In the genomic region with DNA sequence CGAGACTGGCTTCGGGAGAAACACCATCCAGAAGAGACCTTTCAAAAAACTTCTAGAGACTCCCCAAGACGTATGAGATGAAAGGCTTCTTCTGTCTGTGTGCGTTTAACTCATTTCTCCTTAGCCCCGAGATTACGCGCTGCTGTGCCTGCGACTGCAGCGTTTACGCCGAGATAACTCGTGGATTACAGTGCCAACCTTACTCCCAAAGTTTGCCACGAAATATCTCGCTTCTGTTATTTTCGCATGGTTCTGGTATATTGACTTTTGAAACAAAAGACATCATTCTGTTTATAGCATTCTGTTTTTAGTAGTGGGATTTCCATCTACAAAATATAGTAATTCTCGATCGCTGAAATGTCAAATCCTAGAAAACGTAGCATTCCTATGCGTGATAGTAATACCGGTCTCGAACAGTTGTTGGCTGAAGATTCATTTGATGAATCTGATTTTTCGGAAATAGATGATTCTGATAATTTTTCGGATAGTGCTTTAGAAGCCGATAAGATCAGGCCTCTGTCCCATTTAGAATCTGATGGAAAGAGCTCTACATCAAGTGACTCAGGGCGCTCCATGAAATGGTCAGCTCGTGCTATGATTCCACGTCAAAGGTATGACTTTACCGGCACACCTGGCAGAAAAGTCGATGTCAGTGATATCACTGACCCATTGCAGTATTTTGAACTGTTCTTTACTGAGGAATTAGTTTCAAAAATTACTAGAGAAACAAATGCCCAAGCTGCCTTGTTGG, we compare ENCODE assay signal across 2 cellular contexts.
TF ChIP-seq lines count a peak whose summit lies in the region.

No MANE protein-coding gene starts in this region.

TF ChIP-seq in K562, 482 proteins besides CTCF, POLR2A, EP300 and RAD21 (continued from another document):
- TF ChIP-seq ERF (CRISPR knock-in tag; IDR thresholded peaks at IDR 0.05) (0 out of 2 replicates have a peak, but pooled peaks have one; percentile 43), FOXK2 (conservative IDR thresholded peaks at IDR 0.05 in 1 of 2, IDR thresholded peaks at IDR 0.05 in 1 of 2; ENCODE audit: low read depth in 2 of 2) (0 out of 4 replicates have a peak, but pooled peaks of 1 of the 2 experiments have one; percentile 2)
- TF ChIP-seq, protein P1, sequence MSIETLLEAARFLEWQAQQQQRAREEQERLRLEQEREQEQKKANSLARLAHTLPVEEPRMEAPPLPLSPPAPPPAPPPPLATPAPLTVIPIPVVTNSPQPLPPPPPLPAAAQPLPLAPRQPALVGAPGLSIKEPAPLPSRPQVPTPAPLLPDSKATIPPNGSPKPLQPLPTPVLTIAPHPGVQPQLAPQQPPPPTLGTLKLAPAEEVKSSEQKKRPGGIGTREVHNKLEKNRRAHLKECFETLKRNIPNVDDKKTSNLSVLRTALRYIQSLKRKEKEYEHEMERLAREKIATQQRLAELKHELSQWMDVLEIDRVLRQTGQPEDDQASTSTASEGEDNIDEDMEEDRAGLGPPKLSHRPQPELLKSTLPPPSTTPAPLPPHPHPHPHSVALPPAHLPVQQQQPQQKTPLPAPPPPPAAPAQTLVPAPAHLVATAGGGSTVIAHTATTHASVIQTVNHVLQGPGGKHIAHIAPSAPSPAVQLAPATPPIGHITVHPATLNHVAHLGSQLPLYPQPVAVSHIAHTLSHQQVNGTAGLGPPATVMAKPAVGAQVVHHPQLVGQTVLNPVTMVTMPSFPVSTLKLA (conservative IDR thresholded peaks at IDR 0.05), result peak; percentile 38 to 47; a peak in 1 of 4 replicates
- TF ChIP-seq, protein P2, sequence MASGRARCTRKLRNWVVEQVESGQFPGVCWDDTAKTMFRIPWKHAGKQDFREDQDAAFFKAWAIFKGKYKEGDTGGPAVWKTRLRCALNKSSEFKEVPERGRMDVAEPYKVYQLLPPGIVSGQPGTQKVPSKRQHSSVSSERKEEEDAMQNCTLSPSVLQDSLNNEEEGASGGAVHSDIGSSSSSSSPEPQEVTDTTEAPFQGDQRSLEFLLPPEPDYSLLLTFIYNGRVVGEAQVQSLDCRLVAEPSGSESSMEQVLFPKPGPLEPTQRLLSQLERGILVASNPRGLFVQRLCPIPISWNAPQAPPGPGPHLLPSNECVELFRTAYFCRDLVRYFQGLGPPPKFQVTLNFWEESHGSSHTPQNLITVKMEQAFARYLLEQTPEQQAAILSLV (tag; IDR thresholded peaks at IDR 0.05), result no peak
- TF ChIP-seq, protein P3, sequence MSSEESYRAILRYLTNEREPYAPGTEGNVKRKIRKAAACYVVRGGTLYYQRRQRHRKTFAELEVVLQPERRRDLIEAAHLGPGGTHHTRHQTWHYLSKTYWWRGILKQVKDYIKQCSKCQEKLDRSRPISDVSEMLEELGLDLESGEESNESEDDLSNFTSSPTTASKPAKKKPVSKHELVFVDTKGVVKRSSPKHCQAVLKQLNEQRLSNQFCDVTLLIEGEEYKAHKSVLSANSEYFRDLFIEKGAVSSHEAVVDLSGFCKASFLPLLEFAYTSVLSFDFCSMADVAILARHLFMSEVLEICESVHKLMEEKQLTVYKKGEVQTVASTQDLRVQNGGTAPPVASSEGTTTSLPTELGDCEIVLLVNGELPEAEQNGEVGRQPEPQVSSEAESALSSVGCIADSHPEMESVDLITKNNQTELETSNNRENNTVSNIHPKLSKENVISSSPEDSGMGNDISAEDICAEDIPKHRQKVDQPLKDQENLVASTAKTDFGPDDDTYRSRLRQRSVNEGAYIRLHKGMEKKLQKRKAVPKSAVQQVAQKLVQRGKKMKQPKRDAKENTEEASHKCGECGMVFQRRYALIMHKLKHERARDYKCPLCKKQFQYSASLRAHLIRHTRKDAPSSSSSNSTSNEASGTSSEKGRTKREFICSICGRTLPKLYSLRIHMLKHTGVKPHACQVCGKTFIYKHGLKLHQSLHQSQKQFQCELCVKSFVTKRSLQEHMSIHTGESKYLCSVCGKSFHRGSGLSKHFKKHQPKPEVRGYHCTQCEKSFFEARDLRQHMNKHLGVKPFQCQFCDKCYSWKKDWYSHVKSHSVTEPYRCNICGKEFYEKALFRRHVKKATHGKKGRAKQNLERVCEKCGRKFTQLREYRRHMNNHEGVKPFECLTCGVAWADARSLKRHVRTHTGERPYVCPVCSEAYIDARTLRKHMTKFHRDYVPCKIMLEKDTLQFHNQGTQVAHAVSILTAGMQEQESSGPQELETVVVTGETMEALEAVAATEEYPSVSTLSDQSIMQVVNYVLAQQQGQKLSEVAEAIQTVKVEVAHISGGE (CRISPR knock-in tag; IDR thresholded peaks at IDR 0.05), result no peak

TF ChIP-seq in HepG2, 621 proteins besides CTCF, POLR2A, EP300 and RAD21 (continued from another document):
- TF ChIP-seq ZNF138 (CRISPR knock-in tag; IDR thresholded peaks at IDR 0.05; ENCODE audit: low read depth), result no peak
- TF ChIP-seq ERF (CRISPR knock-in tag; IDR thresholded peaks at IDR 0.05), result no peak
- TF ChIP-seq, protein P4, sequence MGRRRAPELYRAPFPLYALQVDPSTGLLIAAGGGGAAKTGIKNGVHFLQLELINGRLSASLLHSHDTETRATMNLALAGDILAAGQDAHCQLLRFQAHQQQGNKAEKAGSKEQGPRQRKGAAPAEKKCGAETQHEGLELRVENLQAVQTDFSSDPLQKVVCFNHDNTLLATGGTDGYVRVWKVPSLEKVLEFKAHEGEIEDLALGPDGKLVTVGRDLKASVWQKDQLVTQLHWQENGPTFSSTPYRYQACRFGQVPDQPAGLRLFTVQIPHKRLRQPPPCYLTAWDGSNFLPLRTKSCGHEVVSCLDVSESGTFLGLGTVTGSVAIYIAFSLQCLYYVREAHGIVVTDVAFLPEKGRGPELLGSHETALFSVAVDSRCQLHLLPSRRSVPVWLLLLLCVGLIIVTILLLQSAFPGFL (CRISPR knock-in tag; IDR thresholded peaks at IDR 0.05), result no peak
- TF ChIP-seq KMT2A (CRISPR knock-in tag; IDR thresholded peaks at IDR 0.05), result 0 out of 2 replicates have a peak, but pooled peaks have one; percentile 9
- TF ChIP-seq TEAD3 (CRISPR knock-in tag; optimal IDR thresholded peaks at IDR 0.05; ENCODE audit: borderline replicate concordance), result no peak
- TF ChIP-seq NKX3-1 (CRISPR knock-in tag; IDR thresholded peaks at IDR 0.05), result 0 out of 2 replicates have a peak, but pooled peaks have one; percentile 22
- TF ChIP-seq TBL1XR1 (IDR thresholded peaks at IDR 0.05; ENCODE audit: borderline replicate concordance, low read length, partially characterized antibody), result no peak
- TF ChIP-seq, protein P5, sequence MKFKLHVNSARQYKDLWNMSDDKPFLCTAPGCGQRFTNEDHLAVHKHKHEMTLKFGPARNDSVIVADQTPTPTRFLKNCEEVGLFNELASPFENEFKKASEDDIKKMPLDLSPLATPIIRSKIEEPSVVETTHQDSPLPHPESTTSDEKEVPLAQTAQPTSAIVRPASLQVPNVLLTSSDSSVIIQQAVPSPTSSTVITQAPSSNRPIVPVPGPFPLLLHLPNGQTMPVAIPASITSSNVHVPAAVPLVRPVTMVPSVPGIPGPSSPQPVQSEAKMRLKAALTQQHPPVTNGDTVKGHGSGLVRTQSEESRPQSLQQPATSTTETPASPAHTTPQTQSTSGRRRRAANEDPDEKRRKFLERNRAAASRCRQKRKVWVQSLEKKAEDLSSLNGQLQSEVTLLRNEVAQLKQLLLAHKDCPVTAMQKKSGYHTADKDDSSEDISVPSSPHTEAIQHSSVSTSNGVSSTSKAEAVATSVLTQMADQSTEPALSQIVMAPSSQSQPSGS (CRISPR knock-in tag; IDR thresholded peaks at IDR 0.05), result no peak
- TF ChIP-seq, protein P6, sequence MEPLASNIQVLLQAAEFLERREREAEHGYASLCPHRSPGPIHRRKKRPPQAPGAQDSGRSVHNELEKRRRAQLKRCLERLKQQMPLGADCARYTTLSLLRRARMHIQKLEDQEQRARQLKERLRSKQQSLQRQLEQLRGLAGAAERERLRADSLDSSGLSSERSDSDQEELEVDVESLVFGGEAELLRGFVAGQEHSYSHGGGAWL (CRISPR knock-in tag; IDR thresholded peaks at IDR 0.05), result no peak
- 0 out of 2 replicates have a peak, but pooled peaks have one; percentile 3 for TF ChIP-seq KMT2B (CRISPR knock-in tag; IDR thresholded peaks at IDR 0.05)
- TF ChIP-seq, protein P7, sequence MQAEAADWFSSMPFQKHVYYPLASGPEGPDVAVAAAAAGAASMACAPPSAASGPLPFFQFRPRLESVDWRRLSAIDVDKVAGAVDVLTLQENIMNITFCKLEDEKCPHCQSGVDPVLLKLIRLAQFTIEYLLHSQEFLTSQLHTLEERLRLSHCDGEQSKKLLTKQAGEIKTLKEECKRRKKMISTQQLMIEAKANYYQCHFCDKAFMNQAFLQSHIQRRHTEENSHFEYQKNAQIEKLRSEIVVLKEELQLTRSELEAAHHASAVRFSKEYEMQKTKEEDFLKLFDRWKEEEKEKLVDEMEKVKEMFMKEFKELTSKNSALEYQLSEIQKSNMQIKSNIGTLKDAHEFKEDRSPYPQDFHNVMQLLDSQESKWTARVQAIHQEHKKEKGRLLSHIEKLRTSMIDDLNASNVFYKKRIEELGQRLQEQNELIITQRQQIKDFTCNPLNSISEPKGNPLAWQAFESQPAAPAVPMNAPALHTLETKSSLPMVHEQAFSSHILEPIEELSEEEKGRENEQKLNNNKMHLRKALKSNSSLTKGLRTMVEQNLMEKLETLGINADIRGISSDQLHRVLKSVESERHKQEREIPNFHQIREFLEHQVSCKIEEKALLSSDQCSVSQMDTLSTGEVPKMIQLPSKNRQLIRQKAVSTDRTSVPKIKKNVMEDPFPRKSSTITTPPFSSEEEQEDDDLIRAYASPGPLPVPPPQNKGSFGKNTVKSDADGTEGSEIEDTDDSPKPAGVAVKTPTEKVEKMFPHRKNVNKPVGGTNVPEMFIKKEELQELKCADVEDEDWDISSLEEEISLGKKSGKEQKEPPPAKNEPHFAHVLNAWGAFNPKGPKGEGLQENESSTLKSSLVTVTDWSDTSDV (CRISPR knock-in tag; IDR thresholded peaks at IDR 0.05), result no peak
- no peak for TF ChIP-seq HNRNPLL (IDR thresholded peaks at IDR 0.05; ENCODE audit: low read depth, low read length, poor library complexity, severe bottlenecking)
- peak; percentile 29; the same call in 1 of the 2 replicates for TF ChIP-seq PHF21A (CRISPR knock-in tag; IDR thresholded peaks at IDR 0.05)
- TF ChIP-seq POLR2AphosphoS2 (IDR thresholded peaks at IDR 0.05; ENCODE audit: low read depth, low read length), result no peak
- TF ChIP-seq ZNF333 (CRISPR knock-in tag; IDR thresholded peaks at IDR 0.05; ENCODE audit: borderline replicate concordance), result no peak
- TF ChIP-seq, protein P8, sequence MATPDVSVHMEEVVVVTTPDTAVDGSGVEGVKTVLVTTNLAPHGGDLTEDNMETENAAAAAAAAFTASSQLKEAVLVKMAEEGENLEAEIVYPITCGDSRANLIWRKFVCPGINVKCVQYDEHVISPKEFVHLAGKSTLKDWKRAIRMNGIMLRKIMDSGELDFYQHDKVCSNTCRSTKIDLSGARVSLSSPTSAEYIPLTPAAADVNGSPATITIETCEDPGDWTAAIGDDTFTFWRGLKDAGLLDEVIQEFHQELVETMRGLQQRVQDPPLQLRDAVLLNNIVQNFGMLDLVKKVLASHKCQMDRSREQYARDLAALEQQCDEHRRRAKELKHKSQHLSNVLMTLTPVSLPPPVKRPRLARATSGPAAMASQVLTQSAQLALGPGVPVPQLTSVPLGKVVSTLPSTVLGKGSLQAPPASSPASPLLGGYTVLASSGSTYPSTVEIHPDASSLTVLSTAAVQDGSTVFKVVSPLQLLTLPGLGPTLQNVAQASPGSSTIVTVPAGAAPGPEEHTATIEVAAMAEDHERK (CRISPR knock-in tag; IDR thresholded peaks at IDR 0.05; ENCODE audit: low read depth), result peak; percentile 30; the same call in 1 of the 2 replicates
- TF ChIP-seq, protein P9, sequence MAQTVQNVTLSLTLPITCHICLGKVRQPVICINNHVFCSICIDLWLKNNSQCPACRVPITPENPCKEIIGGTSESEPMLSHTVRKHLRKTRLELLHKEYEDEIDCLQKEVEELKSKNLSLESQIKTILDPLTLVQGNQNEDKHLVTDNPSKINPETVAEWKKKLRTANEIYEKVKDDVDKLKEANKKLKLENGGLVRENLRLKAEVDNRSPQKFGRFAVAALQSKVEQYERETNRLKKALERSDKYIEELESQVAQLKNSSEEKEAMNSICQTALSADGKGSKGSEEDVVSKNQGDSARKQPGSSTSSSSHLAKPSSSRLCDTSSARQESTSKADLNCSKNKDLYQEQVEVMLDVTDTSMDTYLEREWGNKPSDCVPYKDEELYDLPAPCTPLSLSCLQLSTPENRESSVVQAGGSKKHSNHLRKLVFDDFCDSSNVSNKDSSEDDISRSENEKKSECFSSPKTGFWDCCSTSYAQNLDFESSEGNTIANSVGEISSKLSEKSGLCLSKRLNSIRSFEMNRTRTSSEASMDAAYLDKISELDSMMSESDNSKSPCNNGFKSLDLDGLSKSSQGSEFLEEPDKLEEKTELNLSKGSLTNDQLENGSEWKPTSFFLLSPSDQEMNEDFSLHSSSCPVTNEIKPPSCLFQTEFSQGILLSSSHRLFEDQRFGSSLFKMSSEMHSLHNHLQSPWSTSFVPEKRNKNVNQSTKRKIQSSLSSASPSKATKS (CRISPR knock-in tag; IDR thresholded peaks at IDR 0.05), result no peak
- no peak for TF ChIP-seq ZNF143 (CRISPR knock-in tag; IDR thresholded peaks at IDR 0.05)
- TF ChIP-seq KDM4B (CRISPR knock-in tag; IDR thresholded peaks at IDR 0.05), result no peak
